ENCODE assay signal across 1 cellular context in genomic region chr6:143164565-143165105, GRCh38.
TF ChIP-seq lines count a peak whose summit lies in the region.

No MANE protein-coding gene starts in this region.

TF ChIP-seq in K562, 482 proteins besides CTCF, POLR2A, EP300 and RAD21 (continued from another document and continues in another):
- TF ChIP-seq TCF15 (CRISPR knock-in tag; IDR thresholded peaks at IDR 0.05) (no peak), FOSL1 (tag; conservative IDR thresholded peaks at IDR 0.05) (no peak), ASH1L (IDR thresholded peaks at IDR 0.05; ENCODE audit: borderline replicate concordance, low read depth, partially characterized antibody) (no peak), ZBTB17 (CRISPR knock-in tag; IDR thresholded peaks at IDR 0.05) (0 out of 2 replicates have a peak, but pooled peaks have one; percentile 44), HMG20B (CRISPR knock-in tag; IDR thresholded peaks at IDR 0.05) (no peak), THRAP3 (IDR thresholded peaks at IDR 0.05; ENCODE audit: borderline replicate concordance) (no peak), EZH2 (IDR thresholded peaks at IDR 0.05; ENCODE audit: borderline replicate concordance, low read depth, low read length) (no peak), HMGN3 (IDR thresholded peaks at IDR 0.05; ENCODE audit: borderline replicate concordance, extremely low read depth, insufficient read length, low read depth, low read length) (peak; percentile 84), KDM1A (IDR thresholded peaks at IDR 0.05) (peak; percentile 94), BACH1 (tag; IDR thresholded peaks at IDR 0.05) (peak; percentile 51; the same call in 1 of the 2 replicates), KLF6 (CRISPR knock-in tag; IDR thresholded peaks at IDR 0.05; ENCODE audit: borderline replicate concordance) (no peak), IRF9 (tag; IDR thresholded peaks at IDR 0.05) (no peak), CREB3L1 (IDR thresholded peaks at IDR 0.05; ENCODE audit: borderline replicate concordance, low read depth) (no peak; the same call in 1 of the 2 replicates), HINFP (tag; conservative IDR thresholded peaks at IDR 0.05; ENCODE audit: low read depth) (no peak), ZNF253 (CRISPR knock-in tag; conservative IDR thresholded peaks at IDR 0.05) (no peak), ZBTB1 (CRISPR knock-in tag; IDR thresholded peaks at IDR 0.05; ENCODE audit: borderline replicate concordance, low read depth) (no peak), TRIM28 (IDR thresholded peaks at IDR 0.05) (no peak), TAL1 (IDR thresholded peaks at IDR 0.05) (peak; percentile 82), ZNF398 (CRISPR knock-in tag; IDR thresholded peaks at IDR 0.05) (no peak), PRMT5 (CRISPR knock-in tag; IDR thresholded peaks at IDR 0.05) (no peak), TRIM24 (IDR thresholded peaks at IDR 0.05) (peak; percentile 60 to 80), HDAC8 (tag; IDR thresholded peaks at IDR 0.05) (no peak), CHD2 (IDR thresholded peaks at IDR 0.05; ENCODE audit: low read depth, low read length) (no peak), EP400 (IDR thresholded peaks at IDR 0.05) (peak; percentile 57; the same call in 1 of the 2 replicates), AFF1 (IDR thresholded peaks at IDR 0.05; ENCODE audit: low read depth in 1 of 2, partially characterized antibody in 2 of 2) (peak; percentile 36 to 91), MEF2D (tag; conservative IDR thresholded peaks at IDR 0.05; ENCODE audit: low read depth) (0 out of 2 replicates have a peak, but pooled peaks have one; percentile 26), ESRRA (IDR thresholded peaks at IDR 0.05; ENCODE audit: borderline replicate concordance, low read depth) (peak; percentile 78; the same call in 1 of the 2 replicates), FOXM1 (IDR thresholded peaks at IDR 0.05; ENCODE audit: low read depth) (peak; percentile 76), FOXM1 (CRISPR knock-in tag; IDR thresholded peaks at IDR 0.05; ENCODE audit: low read depth) (no peak), POLR2AphosphoS2 (IDR thresholded peaks at IDR 0.05; ENCODE audit: low read length) (no peak), SMARCA4 (IDR thresholded peaks at IDR 0.05) (peak; percentile 94), GABPB2 (CRISPR knock-in tag; conservative IDR thresholded peaks at IDR 0.05) (no peak), ZSCAN32 (CRISPR knock-in tag; IDR thresholded peaks at IDR 0.05) (peak; percentile 40), LCOR (CRISPR knock-in tag; IDR thresholded peaks at IDR 0.05) (peak; percentile 52; the same call in 1 of the 2 replicates), USF1 (CRISPR knock-in tag; IDR thresholded peaks at IDR 0.05) (no peak), PBX2 (CRISPR knock-in tag; IDR thresholded peaks at IDR 0.05; ENCODE audit: low read depth) (no peak), PBX2 (tag; conservative IDR thresholded peaks at IDR 0.05; ENCODE audit: low read depth) (no peak), PRDM10 (IDR thresholded peaks at IDR 0.05; ENCODE audit: partially characterized antibody) (peak; percentile 12), PHF8 (IDR thresholded peaks at IDR 0.05; ENCODE audit: borderline replicate concordance, low read length) (peak; percentile 12; the same call in 1 of the 2 replicates), SNRNP70 (optimal IDR thresholded peaks at IDR 0.05; ENCODE audit: low read depth, low read length) (no peak), NCOA1 (IDR thresholded peaks at IDR 0.05; ENCODE audit: low read depth) (peak; percentile 81), ELK1 (CRISPR knock-in tag; IDR thresholded peaks at IDR 0.05) (no peak), ZNF740 (CRISPR knock-in tag; IDR thresholded peaks at IDR 0.05) (no peak), ZNF740 (tag; IDR thresholded peaks at IDR 0.05) (no peak)
